In the genomic region with DNA sequence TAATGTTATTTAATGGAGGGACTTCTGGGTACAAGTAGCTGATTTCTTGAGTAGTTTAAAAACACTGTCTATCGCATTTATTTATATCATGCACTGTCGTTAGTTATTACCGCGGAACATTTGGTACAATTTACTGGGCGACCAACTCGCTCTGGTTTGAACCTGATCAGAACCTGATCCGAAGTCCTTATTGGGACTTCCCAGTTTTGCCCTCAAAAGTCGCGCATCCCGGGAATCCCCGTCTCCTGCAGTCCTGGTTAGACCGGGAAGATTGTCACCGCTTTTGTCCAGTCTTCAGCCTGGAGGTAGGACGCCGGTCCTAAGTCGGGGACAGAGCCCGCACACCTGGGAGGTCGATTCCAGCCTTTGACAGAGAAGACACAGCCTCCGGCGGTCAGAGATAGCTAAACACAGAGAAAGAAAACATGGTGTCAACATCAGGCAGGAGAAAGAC, we compare ENCODE assay signal across 8 cellular contexts. TPM values are rescaled to one million over a fixed set of nuclear protein-coding genes. Genes with fewer than 3 reads are reported as not detected.
DNase-seq lines count a peak whose midpoint lies in the region; ATAC-seq, FAIRE-seq and TF ChIP-seq lines count a peak whose summit lies in the region.

No MANE protein-coding gene starts in this region.

- H3K27me3 ChIP-seq in PC-9 (ENCODE audit: insufficient read depth, low read depth), result 0 out of 2 replicates have a peak, but pooled peaks cover 3% of the 10 kb centered on the region
- no peaks in the 10 kb centered on the region for H3K27me3 ChIP-seq in brain microvascular endothelial cell (replicated peaks)
- H3K27me3 ChIP-seq in keratinocyte (ENCODE audit: control insufficient read depth, extremely low read depth, insufficient read depth, low read length), result no peaks in the 10 kb centered on the region
- peaks cover 0 to 18% (median 0%) of the 10 kb centered on the region in 7 donors for H3K27me3 ChIP-seq in spleen (replicated peaks in 1 of 7)

- in situ Hi-C loops in brain microvascular endothelial cell (cut with HindIII; ENCODE audit: low pct_ligation_motif_present, low sequenced_read_pairs), result no loop called here

- intact Hi-C loops in PC-9 (cut with micrococcal nuclease; ENCODE audit: unreplicated experiment), result loop anchor here (2.0 kb wide), 1 partner anchor 34 kb away; the partner anchor contains the start of gene FBXL3
- intact Hi-C loops in spleen (cut with DNase I; ENCODE audit: low total_unique reads), result no loop called here

- H3K9ac ChIP-seq in keratinocyte (ENCODE audit: control insufficient read depth, extremely low read depth, insufficient read depth, low read length), result peak overlapping the region; percentile 97

- no peak for TF ChIP-seq POLR2A in spleen (IDR thresholded peaks at IDR 0.05)

- H3K27ac ChIP-seq in PC-9 (peak overlapping the region; percentile 53; the same call in 1 of the 2 replicates), brain microvascular endothelial cell (peak overlapping the region; percentile 71), keratinocyte (ENCODE audit: control insufficient read depth, insufficient read depth, low read length) (peak overlapping the region; percentile 88), spleen (peak overlapping the region; percentile 90 to 95 (median 94))

- peak overlapping the region; percentile 81 for H3K4me2 ChIP-seq in PC-9
- peak overlapping the region; percentile 99 for H3K4me2 ChIP-seq in keratinocyte (ENCODE audit: control insufficient read depth, extremely low read depth, insufficient read depth, low read depth, low read length)

- H3K79me2 ChIP-seq in PC-9 (ENCODE audit: low read depth) (no peaks in the 10 kb centered on the region), keratinocyte (ENCODE audit: control insufficient read depth, insufficient read depth, low read length) (peaks cover 25% of the 10 kb centered on the region)

- peaks cover 9% of the 10 kb centered on the region; the same call in 1 of the 2 replicates for H3K4me1 ChIP-seq in PC-9 (replicated peaks; ENCODE audit: insufficient read depth)
- H3K4me1 ChIP-seq in keratinocyte (ENCODE audit: control insufficient read depth, extremely low read depth, insufficient read depth, low read length), result peaks cover 26% of the 10 kb centered on the region
- peaks cover 14 to 37% (median 23%) of the 10 kb centered on the region in 6 donors for H3K4me1 ChIP-seq in spleen

- H3K36me3 ChIP-seq in PC-9 (ENCODE audit: low read depth) (peaks cover 8% of the 10 kb centered on the region; the same call in 1 of the 2 replicates), brain microvascular endothelial cell (replicated peaks) (no peaks in the 10 kb centered on the region), keratinocyte (ENCODE audit: control insufficient read depth in 2 of 2, extremely low read depth in 1 of 2, insufficient read depth in 2 of 2, low read length in 2 of 2) (no peaks in the 10 kb centered on the region), spleen (peaks cover 0 to 25% (median 6%) of the 10 kb centered on the region in 6 donors)

- H3F3A ChIP-seq in PC-9 (ENCODE audit: insufficient read depth, low read depth), result no peaks in the 10 kb centered on the region

- 0 to 4% (median 2%) methylated on average over 20 of the region's 20 CpGs for WGBS in spleen, 5 donors

- CTCF ChIA-PET in PC-9 (lab: Charles Lee), result no interaction called here

- H2AFZ ChIP-seq in PC-9, result peak overlapping the region; percentile 98
- peak overlapping the region; percentile 88 for H2AFZ ChIP-seq in keratinocyte (ENCODE audit: control insufficient read depth, low read length)

- peak overlapping the region; percentile 70 for H3K4me3 ChIP-seq in PC-9
- peak overlapping the region; percentile 94 for H3K4me3 ChIP-seq in brain microvascular endothelial cell (ENCODE audit: low read depth, low read length)
- peak overlapping the region; percentile 79 to 96 (median 95) for H3K4me3 ChIP-seq in keratinocyte (ENCODE audit: control insufficient read depth in 2 of 3, extremely low read depth in 1 of 3, insufficient read depth in 2 of 3, low read depth in 1 of 3, low read length in 3 of 3)
- peak overlapping the region; percentile 54 to 88 (median 64) for H3K4me3 ChIP-seq in spleen

- FAIRE-seq in keratinocyte (lab: Jason Lieb, UNC), result no peak

- TF ChIP-seq CTCF in PC-9 (conservative IDR thresholded peaks at IDR 0.05) (no peak), brain microvascular endothelial cell (IDR thresholded peaks at IDR 0.05; ENCODE audit: low read depth, low read length, missing control alignments) (no peak), keratinocyte (optimal IDR thresholded peaks at IDR 0.05 in 1 of 3, IDR thresholded peaks at IDR 0.05 in 1 of 3, conservative IDR thresholded peaks at IDR 0.05 in 1 of 3; ENCODE audit: extremely low read depth in 1 of 3, insufficient read depth in 2 of 3, low read length in 3 of 3) (no peak), spleen (IDR thresholded peaks at IDR 0.05 in 8 of 11, conservative IDR thresholded peaks at IDR 0.05 in 3 of 11) (no peak)

- H3K9me2 ChIP-seq in PC-9 (ENCODE audit: insufficient read depth), result no peaks in the 10 kb centered on the region

- BruUV-seq in PC-9 (replicated peaks; lab: Mats Ljungman, UMichigan), result TSS peak; percentile 72

- POLR2A ChIA-PET in PC-9 (lab: Charles Lee; ENCODE audit: unreplicated experiment), result no interaction called here

- no peaks in the 10 kb centered on the region for H3K9me1 ChIP-seq in keratinocyte (ENCODE audit: control insufficient read depth, extremely low read depth, insufficient read depth, low read length)

- dilution Hi-C loops in keratinocyte (cut with MboI; ENCODE audit: extremely low pct_ligation_motif_present, low sequenced_read_pairs), result no loop called here

- DNase-seq in AG08395 (ENCODE audit: low spot score) (peak; percentile 36), PC-9 (no peak), brain microvascular endothelial cell (no peak), keratinocyte (ENCODE audit: low read depth, low spot score) (no peak), spleen (no peak), GM19238 (ENCODE audit: insufficient read length, low spot score) (no peak)

- peak; percentile 11 for ATAC-seq in GM19455 (IDR thresholded peaks at IDR 0.05; ENCODE audit: unreplicated experiment)
- ATAC-seq in HG02938 (IDR thresholded peaks at IDR 0.05; ENCODE audit: unreplicated experiment), result no peak

- H4K20me1 ChIP-seq in PC-9 (ENCODE audit: insufficient read depth) (no peaks in the 10 kb centered on the region), keratinocyte (ENCODE audit: control insufficient read depth, extremely low read depth, insufficient read depth, low read length) (no peaks in the 10 kb centered on the region)

- no peaks in the 10 kb centered on the region for H3K9me3 ChIP-seq in PC-9 (ENCODE audit: insufficient read depth, low read depth)
- no peaks in the 10 kb centered on the region for H3K9me3 ChIP-seq in keratinocyte (ENCODE audit: control insufficient read depth, low read depth, low read length)
- H3K9me3 ChIP-seq in spleen, result no peaks in the 10 kb centered on the region

RNA-seq across cellular contexts. Expression of gene CLN5, which starts 0.7 kb away (rescaled TPM):
- 9.2 and 10.7 TPM in 2 replicates for total RNA-seq in PC-9 (2021)
- 20.7 to 32.4 TPM (median 28.7 TPM) in 3 replicates for polyA plus RNA-seq in keratinocyte
- polyA plus RNA-seq in keratinocyte (2011; ENCODE audit: low read depth), result 6.2 TPM
- polyA plus RNA-seq in keratinocyte (2011; cell fraction: cytosol; rRNA removed), result 12.7 and 26.4 TPM in 2 replicates
- 44.9 and 54.6 TPM in 2 replicates for polyA plus RNA-seq in keratinocyte (2011; cell fraction: nucleus; rRNA removed)
- polyA plus RNA-seq in keratinocyte (2012; ENCODE audit: low replicate concordance), result 20.4 and 20.9 TPM in 2 replicates
- polyA minus RNA-seq in keratinocyte, result 3.8 to 26.3 TPM (median 23.2 TPM) in 3 replicates
- 15.0 TPM for polyA minus RNA-seq in keratinocyte (2011; cell fraction: cytosol; rRNA and poly(A)+ RNA removed)
- polyA minus RNA-seq in keratinocyte (2011; cell fraction: nucleus; rRNA and poly(A)+ RNA removed), result 24.3 and 41.1 TPM in 2 replicates
- 10 to 100 TPM; 18.8 to 29.0 (median 25.3) TPM for total RNA-seq in spleen
- polyA plus RNA-seq in spleen, result 10 to 100 TPM; 12.4 to 16.6 (median 14.4) TPM

RNA-seq across cellular contexts. Expression of gene FBXL3, which starts 34.4 kb away (rescaled TPM):
- total RNA-seq in PC-9 (2021) (20.3 and 22.0 TPM in 2 replicates), spleen (10 to 100 TPM; 44.9 to 80.9 (median 56.1) TPM)
- polyA plus RNA-seq in keratinocyte (15.7 to 25.4 TPM (median 18.3 TPM) in 3 replicates), spleen (10 to 100 TPM; 18.5 to 29.8 (median 19.5) TPM)
- 6.1 TPM for polyA plus RNA-seq in keratinocyte (2011; ENCODE audit: low read depth)
- polyA plus RNA-seq in keratinocyte (2011; cell fraction: cytosol; rRNA removed), result 11.2 and 23.2 TPM in 2 replicates
- polyA plus RNA-seq in keratinocyte (2011; cell fraction: nucleus; rRNA removed), result 15.8 and 21.0 TPM in 2 replicates
- 15.7 and 18.4 TPM in 2 replicates for polyA plus RNA-seq in keratinocyte (2012; ENCODE audit: low replicate concordance)
- 9.2 to 21.7 TPM (median 14.9 TPM) in 3 replicates for polyA minus RNA-seq in keratinocyte
- polyA minus RNA-seq in keratinocyte (2011; cell fraction: cytosol; rRNA and poly(A)+ RNA removed), result 18.8 TPM
- polyA minus RNA-seq in keratinocyte (2011; cell fraction: nucleus; rRNA and poly(A)+ RNA removed), result 12.8 and 26.0 TPM in 2 replicates

RNA-seq across cellular contexts. Expression of gene ACOD1, which starts 44.3 kb away (rescaled TPM):
- total RNA-seq in PC-9 (2021) (not detected in 2 replicates), spleen (under 1 TPM in 3 of 7 donors, not detected in 4; 0.13 to 0.33 (median 0.17) TPM)
- polyA plus RNA-seq in keratinocyte (not detected in 3 replicates), spleen (under 1 TPM in 1 of 3 donors, not detected in 2; 0.10 TPM)
- not detected for polyA plus RNA-seq in keratinocyte (2011; ENCODE audit: low read depth)
- polyA plus RNA-seq in keratinocyte (2011; cell fraction: cytosol; rRNA removed), result not detected in 2 replicates
- polyA plus RNA-seq in keratinocyte (2011; cell fraction: nucleus; rRNA removed), result not detected in 2 replicates
- polyA plus RNA-seq in keratinocyte (2012; ENCODE audit: low replicate concordance), result not detected in 2 replicates
- polyA minus RNA-seq in keratinocyte, result not detected in 3 replicates
- polyA minus RNA-seq in keratinocyte (2011; cell fraction: cytosol; rRNA and poly(A)+ RNA removed), result not detected
- not detected in 2 replicates for polyA minus RNA-seq in keratinocyte (2011; cell fraction: nucleus; rRNA and poly(A)+ RNA removed)
